32 cellular contexts compared by ENCODE assay signal in genomic region chr11:88469828-88470227, GRCh38.
"Had no signal": no experiment of that assay in that cellular context is flagged by ENCODE, and none has a peak within 500 bp of the region (broad histone marks: within the 10 kb centered on the region; RNA-seq: fewer than 3 reads in every experiment).

No MANE protein-coding gene starts in this region.

- H3K27ac Mint-ChIP-seq: activated CD4-positive, alpha-beta memory T cell treated with anti-CD3 and anti-CD28 coated beads for 36 hours; activated CD4-positive, alpha-beta T cell treated with anti-CD3 and anti-CD28 coated beads for 36 hours; activated CD4-positive, alpha-beta T cell treated with anti-CD3 and anti-CD28 coated beads, Interleukin-2, amount 10 ng/mL, durations not matched to agents 24 days and 14 days; activated CD8-positive, alpha-beta memory T cell treated with anti-CD3 and anti-CD28 coated beads, Interleukin-2, amount 10 ng/mL, durations not matched to agents 7 days and 5 days; activated CD8-positive, alpha-beta T cell treated with anti-CD3 and anti-CD28 coated beads, Interleukin-2, amount 10 ng/mL, durations not matched to agents 7 days and 5 days; activated naive CD4-positive, alpha-beta T cell treated with anti-CD3 and anti-CD28 coated beads for 36 hours; activated naive CD4-positive, alpha-beta T cell treated with anti-CD3 and anti-CD28 coated beads, Interleukin-2, amount 50 U/mL, for 24 hours; activated naive CD8-positive, alpha-beta T cell treated with anti-CD3 and anti-CD28 coated beads for 36 hours; activated naive CD8-positive, alpha-beta T cell treated with anti-CD3 and anti-CD28 coated beads, Interleukin-2, amount 50 U/mL, for 24 hours; activated T-helper 1 cell treated with anti-CD3 and anti-CD28 coated beads, Interleukin-12 subunit alpha, Interleukin-12 subunit beta, Interleukin-2, Interleukin-4 antibody, amounts not matched to agents 30 ng/mL and 10 ng/mL and 1 ng/mL, durations not matched to agents 14 hours and 24 hours and 36 hours; activated T-helper 2 cell treated with anti-CD3 and anti-CD28 coated beads, Interferon-gamma antibody, Interleukin-2, Interleukin-4, amounts not matched to agents 10 μg/mL and 5 μg/mL and 100 μg/mL, durations not matched to agents 14 hours and 24 hours and 36 hours; endodermal cell; T-helper 17 cell had no signal

- H3K36me3 ChIP-seq: ascending aorta, breast epithelium, cardiac muscle cell, colonic mucosa, gastrocnemius medialis, heart left ventricle had no signal

- H3K36me3 Mint-ChIP-seq: activated CD4-positive, alpha-beta memory T cell treated with anti-CD3 and anti-CD28 coated beads for 36 hours; activated CD8-positive, alpha-beta memory T cell treated with anti-CD3 and anti-CD28 coated beads, Interleukin-2, amount 10 ng/mL, durations not matched to agents 7 days and 5 days; activated naive CD4-positive, alpha-beta T cell treated with anti-CD3 and anti-CD28 coated beads, Interleukin-2, amount 50 U/mL, for 24 hours; activated naive CD8-positive, alpha-beta T cell treated with anti-CD3 and anti-CD28 coated beads for 36 hours; brain had no signal

- H3K4me3 Mint-ChIP-seq: activated CD4-positive, alpha-beta memory T cell treated with anti-CD3 and anti-CD28 coated beads for 36 hours; activated CD4-positive, alpha-beta T cell treated with anti-CD3 and anti-CD28 coated beads for 36 hours; activated CD4-positive, alpha-beta T cell treated with anti-CD3 and anti-CD28 coated beads, Interleukin-2, amount 10 ng/mL, durations not matched to agents 24 days and 14 days; activated CD8-positive, alpha-beta memory T cell treated with anti-CD3 and anti-CD28 coated beads, Interleukin-2, amount 10 ng/mL, durations not matched to agents 7 days and 5 days; activated CD8-positive, alpha-beta T cell treated with anti-CD3 and anti-CD28 coated beads, Interleukin-2, amount 10 ng/mL, durations not matched to agents 7 days and 5 days; activated naive CD4-positive, alpha-beta T cell treated with anti-CD3 and anti-CD28 coated beads for 36 hours; activated naive CD4-positive, alpha-beta T cell treated with anti-CD3 and anti-CD28 coated beads, Interleukin-2, amount 50 U/mL, for 24 hours; activated naive CD8-positive, alpha-beta T cell treated with anti-CD3 and anti-CD28 coated beads for 36 hours; activated naive CD8-positive, alpha-beta T cell treated with anti-CD3 and anti-CD28 coated beads, Interleukin-2, amount 50 U/mL, for 24 hours; activated T-helper 1 cell treated with anti-CD3 and anti-CD28 coated beads, Interleukin-12 subunit alpha, Interleukin-12 subunit beta, Interleukin-2, Interleukin-4 antibody, amounts not matched to agents 30 ng/mL and 10 ng/mL and 1 ng/mL, durations not matched to agents 14 hours and 24 hours and 36 hours; brain; endodermal cell; T-helper 17 cell had no signal

- H3K27me3 Mint-ChIP-seq: activated CD4-positive, alpha-beta T cell treated with anti-CD3 and anti-CD28 coated beads for 36 hours; activated naive CD8-positive, alpha-beta T cell treated with anti-CD3 and anti-CD28 coated beads for 36 hours; brain had no signal

- H3K27me3 ChIP-seq: ascending aorta, breast epithelium, cardiac muscle cell, colonic mucosa, foreskin keratinocyte, gastrocnemius medialis, heart left ventricle had no signal

- H3K27ac ChIP-seq: ascending aorta, breast epithelium, cardiac muscle cell, colonic mucosa, foreskin keratinocyte, gastrocnemius medialis, heart left ventricle had no signal

- H3K4me1 Mint-ChIP-seq: activated CD4-positive, alpha-beta T cell treated with anti-CD3 and anti-CD28 coated beads for 36 hours; activated CD4-positive, alpha-beta T cell treated with anti-CD3 and anti-CD28 coated beads, Interleukin-2, amount 10 ng/mL, durations not matched to agents 24 days and 14 days; activated CD8-positive, alpha-beta memory T cell treated with anti-CD3 and anti-CD28 coated beads, Interleukin-2, amount 10 ng/mL, durations not matched to agents 7 days and 5 days; activated naive CD4-positive, alpha-beta T cell treated with anti-CD3 and anti-CD28 coated beads, Interleukin-2, amount 50 U/mL, for 24 hours; activated naive CD8-positive, alpha-beta T cell treated with anti-CD3 and anti-CD28 coated beads for 36 hours; activated naive CD8-positive, alpha-beta T cell treated with anti-CD3 and anti-CD28 coated beads, Interleukin-2, amount 50 U/mL, for 24 hours; endodermal cell; T-helper 17 cell had no signal

- H3K4me3 ChIP-seq: ascending aorta, breast epithelium, cardiac muscle cell, colonic mucosa, gastrocnemius medialis, heart left ventricle had no signal

- ATAC-seq: activated CD4-positive, alpha-beta T cell treated with anti-CD3 and anti-CD28 coated beads for 36 hours; activated CD8-positive, alpha-beta memory T cell treated with anti-CD3 and anti-CD28 coated beads, Interleukin-2, amount 10 ng/mL, durations not matched to agents 7 days and 5 days; activated CD8-positive, alpha-beta T cell treated with anti-CD3 and anti-CD28 coated beads, Interleukin-2, amount 10 ng/mL, durations not matched to agents 7 days and 5 days; activated naive CD8-positive, alpha-beta T cell treated with anti-CD3 and anti-CD28 coated beads, Interleukin-2, amount 50 U/mL, for 24 hours; esophagus mucosa; foreskin keratinocyte; gastrocnemius medialis; heart left ventricle; T-helper 17 cell had no signal

- H3K4me1 ChIP-seq: ascending aorta, breast epithelium, colonic mucosa, foreskin keratinocyte, gastrocnemius medialis, heart left ventricle had no signal

- H3K9me3 Mint-ChIP-seq: activated CD4-positive, alpha-beta memory T cell treated with anti-CD3 and anti-CD28 coated beads for 36 hours; activated naive CD4-positive, alpha-beta T cell treated with anti-CD3 and anti-CD28 coated beads for 36 hours; activated naive CD4-positive, alpha-beta T cell treated with anti-CD3 and anti-CD28 coated beads, Interleukin-2, amount 50 U/mL, for 24 hours; activated naive CD8-positive, alpha-beta T cell treated with anti-CD3 and anti-CD28 coated beads for 36 hours; activated T-helper 1 cell treated with anti-CD3 and anti-CD28 coated beads, Interleukin-12 subunit alpha, Interleukin-12 subunit beta, Interleukin-2, Interleukin-4 antibody, amounts not matched to agents 30 ng/mL and 10 ng/mL and 1 ng/mL, durations not matched to agents 14 hours and 24 hours and 36 hours; activated T-helper 2 cell treated with anti-CD3 and anti-CD28 coated beads, Interferon-gamma antibody, Interleukin-2, Interleukin-4, amounts not matched to agents 10 μg/mL and 5 μg/mL and 100 μg/mL, durations not matched to agents 14 hours and 24 hours and 36 hours had no signal

- H3K9me3 ChIP-seq: ascending aorta, breast epithelium, colonic mucosa, gastrocnemius medialis had no signal

- DNase-seq: activated CD4-positive, alpha-beta memory T cell treated with anti-CD3 and anti-CD28 coated beads for 36 hours; activated CD4-positive, alpha-beta T cell treated with anti-CD3 and anti-CD28 coated beads for 36 hours; activated CD4-positive, alpha-beta T cell treated with anti-CD3 and anti-CD28 coated beads, Interleukin-2, amount 10 ng/mL, durations not matched to agents 24 days and 14 days; activated CD4-positive, CD25-positive, alpha-beta regulatory T cell; activated CD4-positive, CD25-positive, alpha-beta regulatory T cell treated with anti-CD3 and anti-CD28 coated beads, Interleukin-2, amount 50 U/mL, for 72 hours; activated CD8-positive, alpha-beta memory T cell treated with anti-CD3 and anti-CD28 coated beads, Interleukin-2, amount 10 ng/mL, durations not matched to agents 7 days and 5 days; activated CD8-positive, alpha-beta memory T cell treated with anti-CD3 and anti-CD28 coated beads, Interleukin-2, amount 50 U/mL, for 4 hours; activated CD8-positive, alpha-beta T cell treated with anti-CD3 and anti-CD28 coated beads, Interleukin-2, amount 10 ng/mL, durations not matched to agents 7 days and 5 days; activated effector memory CD4-positive, alpha-beta T cell treated with anti-CD3 and anti-CD28 coated beads, Interleukin-2, amount 50 U/mL, for 16 hours; activated naive CD4-positive, alpha-beta T cell treated with anti-CD3 and anti-CD28 coated beads for 36 hours; activated naive CD8-positive, alpha-beta T cell treated with anti-CD3 and anti-CD28 coated beads for 36 hours; activated naive CD8-positive, alpha-beta T cell treated with anti-CD3 and anti-CD28 coated beads, Interleukin-2, amount 50 U/mL, for 24 hours; activated T-cell treated with anti-CD3 and anti-CD28 coated beads, Interleukin-2, amount 50 U/mL, for 1 hour; activated T-cell treated with anti-CD3 and anti-CD28 coated beads, Interleukin-2, amount 50 U/mL, for 48 hours; central memory CD4-positive, alpha-beta T cell; cerebellar nuclear complex; colonic mucosa; effector memory CD4-positive, alpha-beta T cell; endodermal cell; foreskin keratinocyte; gastrocnemius medialis; glutamatergic neuron; heart left ventricle; T-helper 17 cell had no signal
